Comparison of ENCODE assay signal across 8 cellular contexts in genomic region chr2:216014006-216014405, GRCh38. TPM values are rescaled to one million over a fixed set of nuclear protein-coding genes. Genes with fewer than 3 reads are reported as not detected.
DNase-seq lines count a peak whose midpoint lies in the region; TF ChIP-seq lines count a peak whose summit lies in the region.

No MANE protein-coding gene starts in this region.

- H3K9me3 Mint-ChIP-seq in activated naive CD4-positive, alpha-beta T cell treated with anti-CD3 and anti-CD28 coated beads, Interleukin-2, amount 50 U/mL, for 24 hours: no peaks in the 10 kb centered on the region
- no peaks in the 10 kb centered on the region for H3K9me3 Mint-ChIP-seq in activated CD4-positive, alpha-beta memory T cell treated with anti-CD3 and anti-CD28 coated beads, Interleukin-2, amount 10 ng/mL, durations not matched to agents 7 days and 5 days
- H3K9me3 Mint-ChIP-seq in immature natural killer cell: no peaks in the 10 kb centered on the region
- no peaks in the 10 kb centered on the region for H3K9me3 Mint-ChIP-seq in type B pancreatic cell

- POLR2A ChIA-PET in activated CD4-positive, alpha-beta memory T cell treated with anti-CD3 and anti-CD28 coated beads, Interleukin-2, amount 10 ng/mL, durations not matched to agents 7 days and 5 days (lab: Charles Lee): interaction anchor here (0.8 kb wide), 1 partner anchor 34 kb away, joined by 4 read pairs; no protein-coding TSS in a partner anchor

- H3K36me3 Mint-ChIP-seq in activated naive CD4-positive, alpha-beta T cell treated with anti-CD3 and anti-CD28 coated beads, Interleukin-2, amount 50 U/mL, for 24 hours: peaks cover 1% of the 10 kb centered on the region
- peaks cover 18% of the 10 kb centered on the region for H3K36me3 Mint-ChIP-seq in activated CD4-positive, alpha-beta memory T cell treated with anti-CD3 and anti-CD28 coated beads, Interleukin-2, amount 10 ng/mL, durations not matched to agents 7 days and 5 days (ENCODE audit: low read depth)
- H3K36me3 Mint-ChIP-seq in immature natural killer cell (peaks cover 3 to 7% (median 7%) of the 10 kb centered on the region in 3 donors), type B pancreatic cell (peaks cover 4% of the 10 kb centered on the region)

- no peak for TF ChIP-seq CTCF in type B pancreatic cell (conservative IDR thresholded peaks at IDR 0.05)

- peaks cover 61% of the 10 kb centered on the region for H3K4me1 Mint-ChIP-seq in activated naive CD4-positive, alpha-beta T cell treated with anti-CD3 and anti-CD28 coated beads, Interleukin-2, amount 50 U/mL, for 24 hours
- H3K4me1 Mint-ChIP-seq in activated CD4-positive, alpha-beta memory T cell treated with anti-CD3 and anti-CD28 coated beads, Interleukin-2, amount 10 ng/mL, durations not matched to agents 7 days and 5 days: peaks cover 65% of the 10 kb centered on the region
- H3K4me1 Mint-ChIP-seq in immature natural killer cell: peaks cover 40 to 48% of the 10 kb centered on the region in 2 donors
- peaks cover 4% of the 10 kb centered on the region for H3K4me1 Mint-ChIP-seq in type B pancreatic cell (ENCODE audit: unreplicated experiment)

- no peak for DNase-seq in activated naive CD4-positive, alpha-beta T cell (lab: John Stamatoyannopoulos, UW)
- no peak for DNase-seq in activated CD4-positive, alpha-beta memory T cell treated with anti-CD3 and anti-CD28 coated beads, Interleukin-2, amount 10 ng/mL, durations not matched to agents 7 days and 5 days
- DNase-seq in immature natural killer cell (no peak), type B pancreatic cell (ENCODE audit: extremely low spot score, unreplicated experiment) (no peak), NCI-H1417 (lab: John Stamatoyannopoulos, UW) (no peak), NCI-H524 treated with DMSO at 0.1 percent for 48 hours (lab: John Stamatoyannopoulos, UW) (no peak), cerebellum (ENCODE audit: low spot score) (no peak)

- peak overlapping the region; percentile 4 for H3K27ac Mint-ChIP-seq in activated naive CD4-positive, alpha-beta T cell treated with anti-CD3 and anti-CD28 coated beads, Interleukin-2, amount 50 U/mL, for 24 hours
- peak overlapping the region; percentile 43 for H3K27ac Mint-ChIP-seq in activated CD4-positive, alpha-beta memory T cell treated with anti-CD3 and anti-CD28 coated beads, Interleukin-2, amount 10 ng/mL, durations not matched to agents 7 days and 5 days
- H3K27ac Mint-ChIP-seq in immature natural killer cell (peak overlapping the region in 1 of 6 donors; percentile 74), type B pancreatic cell (no peak overlapping the region)

- CTCF ChIA-PET in activated CD4-positive, alpha-beta memory T cell treated with anti-CD3 and anti-CD28 coated beads, Interleukin-2, amount 10 ng/mL, durations not matched to agents 7 days and 5 days (lab: Charles Lee): interaction anchor here (0.6 to 1.8 kb wide), 8 partner anchors 8 to 106 kb away, joined by 3 to 6 read pairs (median 3); partner anchors contain the start of gene XRCC5

- H3K4me3 Mint-ChIP-seq in activated naive CD4-positive, alpha-beta T cell treated with anti-CD3 and anti-CD28 coated beads, Interleukin-2, amount 50 U/mL, for 24 hours: peak overlapping the region; percentile 72
- peak overlapping the region; percentile 47 for H3K4me3 Mint-ChIP-seq in activated CD4-positive, alpha-beta memory T cell treated with anti-CD3 and anti-CD28 coated beads, Interleukin-2, amount 10 ng/mL, durations not matched to agents 7 days and 5 days
- H3K4me3 Mint-ChIP-seq in immature natural killer cell (peak overlapping the region; percentile 61 to 85 (median 64)), type B pancreatic cell (peak overlapping the region; percentile 79)

- no peaks in the 10 kb centered on the region for H3K27me3 Mint-ChIP-seq in activated naive CD4-positive, alpha-beta T cell treated with anti-CD3 and anti-CD28 coated beads, Interleukin-2, amount 50 U/mL, for 24 hours
- no peaks in the 10 kb centered on the region for H3K27me3 Mint-ChIP-seq in activated CD4-positive, alpha-beta memory T cell treated with anti-CD3 and anti-CD28 coated beads, Interleukin-2, amount 10 ng/mL, durations not matched to agents 7 days and 5 days
- H3K27me3 Mint-ChIP-seq in immature natural killer cell (ENCODE audit: low read depth in 3 of 3) (peaks cover 0 to 3% (median 1%) of the 10 kb centered on the region in 3 donors), type B pancreatic cell (no peaks in the 10 kb centered on the region)

RNA-seq across cellular contexts. Expression of gene MREG, which starts 0.7 kb away (rescaled TPM):
- 10 to 100 TPM; 12.6 to 15.1 TPM for total RNA-seq in activated CD4-positive, alpha-beta memory T cell treated with anti-CD3 and anti-CD28 coated beads, Interleukin-2, amount 10 ng/mL, durations not matched to agents 7 days and 5 days
- 1 to 10 TPM in 2 of 3 donors, not detected in 1; 1.1 to 1.2 TPM for polyA plus RNA-seq in immature natural killer cell
- total RNA-seq in type B pancreatic cell (ENCODE audit: low replicate concordance): 15.7 and 21.2 TPM in 2 replicates
- 8.8 TPM for total RNA-seq in cerebellum
